Comparison of ENCODE assay signal across 1 cellular context in genomic region chr7:155885162-155886160, GRCh38.
TF ChIP-seq lines count a peak whose summit lies in the region.

No MANE protein-coding gene starts in this region.

TF ChIP-seq in GM23338, 12 proteins besides CTCF, POLR2A, EP300 and RAD21 (continued from another document):
- no peak for TF ChIP-seq ZNF462 (CRISPR knock-in tag; IDR thresholded peaks at IDR 0.05)
- no peak for TF ChIP-seq ZNF114 (CRISPR knock-in tag; IDR thresholded peaks at IDR 0.05)
- TF ChIP-seq POLR2AphosphoS5 (IDR thresholded peaks at IDR 0.05; ENCODE audit: low read depth), result no peak
- TF ChIP-seq REST (IDR thresholded peaks at IDR 0.05; ENCODE audit: unreplicated experiment), result no peak
- no peak for TF ChIP-seq EZH2phosphoT487 (IDR thresholded peaks at IDR 0.05; ENCODE audit: unreplicated experiment)
- TF ChIP-seq ZNF331 (CRISPR knock-in tag; IDR thresholded peaks at IDR 0.05; ENCODE audit: low read depth), result no peak
- no peak for TF ChIP-seq NANOG (IDR thresholded peaks at IDR 0.05; ENCODE audit: borderline replicate concordance)
- no peak for TF ChIP-seq CREB1 (CRISPR knock-in tag; IDR thresholded peaks at IDR 0.05; ENCODE audit: low read depth)
